In genomic region chr21:17454315-17455027, GRCh38 we compare ENCODE assay signal across 8 cellular contexts. TPM values are rescaled to one million over a fixed set of nuclear protein-coding genes. Genes with fewer than 3 reads are reported as not detected.
DNase-seq lines count a peak whose midpoint lies in the region; ATAC-seq and TF ChIP-seq lines count a peak whose summit lies in the region.

No MANE protein-coding gene starts in this region.

- H3K4me3 ChIP-seq in SJSA1, result no peak overlapping the region
- no peak overlapping the region for H3K4me3 ChIP-seq in astrocyte of the spinal cord (ENCODE audit: low read depth, low read length)

- no peaks in the 10 kb centered on the region for H3K36me3 ChIP-seq in SJSA1

- H3K27me3 ChIP-seq in SJSA1 (replicated peaks), result no peaks in the 10 kb centered on the region

- H3K9me3 ChIP-seq in SJSA1 (replicated peaks), result 0 out of 2 replicates have a peak, but pooled peaks cover 3% of the 10 kb centered on the region

- no peak for TF ChIP-seq CTCF in astrocyte of the spinal cord (IDR thresholded peaks at IDR 0.05; ENCODE audit: low read depth, low read length)

- in situ Hi-C loops in astrocyte of the spinal cord (cut with HindIII; ENCODE audit: low sequenced_read_pairs), result no loop called here

- H3K27ac ChIP-seq in SJSA1, result no peak overlapping the region

- ATAC-seq in GM18499 (IDR thresholded peaks at IDR 0.05; ENCODE audit: insufficient read depth, unreplicated experiment), result peak; percentile 55
- ATAC-seq in HG03442 (IDR thresholded peaks at IDR 0.05; ENCODE audit: unreplicated experiment), result peak; percentile 45

- no peaks in the 10 kb centered on the region for H3K4me1 ChIP-seq in SJSA1 (replicated peaks)

- DNase-seq in SJSA1 (ENCODE audit: low read depth in 1 of 2, low spot score in 2 of 2), result peak; percentile 28 to 48
- DNase-seq in astrocyte of the spinal cord (ENCODE audit: low read depth, low spot score), result peak; percentile 87
- DNase-seq in islet precursor cell, result peak; percentile 94
- DNase-seq in stimulated activated CD4-positive, alpha-beta T cell treated with anti-CD3 and anti-CD28 coated beads, TNF-alpha, amount 100 ng/mL, for 4 hours (ENCODE audit: low read depth in 3 of 3), result peak in 2 of 3 experiments; percentile 0 to 5
- DNase-seq in NCI-H1105 treated with DMSO at 0.1 percent for 48 hours (lab: John Stamatoyannopoulos, UW), result no peak
- DNase-seq in mucosa of gallbladder (ENCODE audit: low spot score), result no peak

RNA-seq across cellular contexts. Expression of gene CXADR, which starts 58.4 kb away (rescaled TPM):
- total RNA-seq in SJSA1 (2014; rRNA removed; shearing (Covaris generic)), result 0.08 TPM in 1 of 2 replicates, not detected in the other
- total RNA-seq in mucosa of gallbladder, result 151 TPM

Comparison
In these comparisons a context has a peak if more than half of its experiments do, and no peak if none do; other contexts are left out.
1. DNase-seq: peak in SJSA1 (2 of 2), astrocyte of the spinal cord (single experiment), islet precursor cell (single experiment) and stimulated activated CD4-positive, alpha-beta T cell treated with anti-CD3 and anti-CD28 coated beads, TNF-alpha, amount 100 ng/mL, for 4 hours (2 of 3); none in NCI-H1105 treated with DMSO at 0.1 percent for 48 hours (single experiment) and mucosa of gallbladder (single experiment).
2. RNA of gene CXADR, which starts 58.4 kb away (total RNA-seq): 151 TPM in mucosa of gallbladder (single experiment); 0.08 TPM in SJSA1; every median in the first group is over 100 times any median in the second.